8 cellular contexts compared by ENCODE assay signal in genomic region chr22:43152355-43153071, GRCh38. TPM values are rescaled to one million over a fixed set of nuclear protein-coding genes. Genes with fewer than 3 reads are reported as not detected.
A peak's percentile ranks its signal among the peaks of the same experiment; 100 is the strongest.
DNase-seq lines count a peak whose midpoint lies in the region; ATAC-seq and TF ChIP-seq lines count a peak whose summit lies in the region.

No MANE protein-coding gene starts in this region.

- peak overlapping the region; percentile 80 for H3K4me2 ChIP-seq in DOHH2 (ENCODE audit: low read length)

- intact Hi-C loops in activated CD4-positive, alpha-beta memory T cell treated with anti-CD3 and anti-CD28 coated beads for 36 hours (cut with micrococcal nuclease): loop anchor here (5.0 kb wide), 2 partner anchors 35 to 65 kb away; partner anchors contain the start of genes TTLL1 and TTLL12

- H3K4me3 Mint-ChIP-seq in activated CD4-positive, alpha-beta memory T cell treated with anti-CD3 and anti-CD28 coated beads for 36 hours: peak overlapping the region; percentile 64

- CTCF ChIA-PET in activated CD4-positive, alpha-beta memory T cell treated with anti-CD3 and anti-CD28 coated beads for 36 hours (lab: Charles Lee): interaction anchor here (1.0 to 2.5 kb wide), 3 partner anchors 15 to 62 kb away, joined by 3 to 9 read pairs (median 3); no protein-coding TSS in a partner anchor

- POLR2A ChIA-PET in activated CD4-positive, alpha-beta memory T cell treated with anti-CD3 and anti-CD28 coated beads for 36 hours (lab: Charles Lee): interaction anchor here (1.1 to 3.0 kb wide), 3 partner anchors 9 to 35 kb away, joined by 4 to 8 read pairs (median 8); partner anchors contain the start of genes MCAT and TTLL12

- H3F3A ChIP-seq in DOHH2 (ENCODE audit: control insufficient read depth, insufficient read depth): peaks cover 1% of the 10 kb centered on the region

- peaks cover 42% of the 10 kb centered on the region for H3K4me1 ChIP-seq in DOHH2 (ENCODE audit: control insufficient read depth, low read length)
- H3K4me1 ChIP-seq in mononuclear cell (ENCODE audit: insufficient read depth, low read length): peaks cover 72% of the 10 kb centered on the region

- H3K4me1 Mint-ChIP-seq in activated CD4-positive, alpha-beta memory T cell treated with anti-CD3 and anti-CD28 coated beads for 36 hours (ENCODE audit: low read depth): peaks cover 18% of the 10 kb centered on the region

- H3K9me2 ChIP-seq in DOHH2 (replicated peaks; ENCODE audit: control insufficient read depth, low read length): no peaks in the 10 kb centered on the region

- peak overlapping the region; percentile 69 for H3K27ac Mint-ChIP-seq in activated CD4-positive, alpha-beta memory T cell treated with anti-CD3 and anti-CD28 coated beads for 36 hours

- no peak for ATAC-seq in HG03571 (IDR thresholded peaks at IDR 0.05; ENCODE audit: unreplicated experiment)
- ATAC-seq in HG02840 (IDR thresholded peaks at IDR 0.05; ENCODE audit: low FRiP score, unreplicated experiment): no peak

- peaks cover 14% of the 10 kb centered on the region for H3K27me3 ChIP-seq in DOHH2 (ENCODE audit: control insufficient read depth, low read length)
- no peaks in the 10 kb centered on the region for H3K27me3 ChIP-seq in mononuclear cell (ENCODE audit: insufficient read depth, low read length)

- no peaks in the 10 kb centered on the region for H3K79me2 ChIP-seq in DOHH2 (ENCODE audit: control insufficient read depth, low read length)

- H3K9me3 Mint-ChIP-seq in activated CD4-positive, alpha-beta memory T cell treated with anti-CD3 and anti-CD28 coated beads for 36 hours: no peaks in the 10 kb centered on the region

- H3K27ac ChIP-seq in DOHH2 (ENCODE audit: low read depth, low read length): no peak overlapping the region

- H3K27me3 Mint-ChIP-seq in activated CD4-positive, alpha-beta memory T cell treated with anti-CD3 and anti-CD28 coated beads for 36 hours: no peaks in the 10 kb centered on the region

- no peaks in the 10 kb centered on the region for H3K36me3 Mint-ChIP-seq in activated CD4-positive, alpha-beta memory T cell treated with anti-CD3 and anti-CD28 coated beads for 36 hours

- H3K9me3 ChIP-seq in DOHH2 (ENCODE audit: control insufficient read depth, insufficient read depth, low read length) (no peaks in the 10 kb centered on the region), mononuclear cell (ENCODE audit: low read depth, low read length) (no peaks in the 10 kb centered on the region)

- peak overlapping the region; percentile 76 for H3K4me3 ChIP-seq in DOHH2 (ENCODE audit: low read length)
- H3K4me3 ChIP-seq in mononuclear cell (ENCODE audit: low read length): peak overlapping the region; percentile 87

- no peaks in the 10 kb centered on the region for H4K20me1 ChIP-seq in DOHH2 (ENCODE audit: control insufficient read depth, insufficient read depth, low read depth, low read length)

- TF ChIP-seq CTCF in DOHH2 (IDR thresholded peaks at IDR 0.05; ENCODE audit: low read depth, low read length, poor library complexity, severe bottlenecking): no peak

- peak; percentile 8 for DNase-seq in MV-4-11 (lab: John Stamatoyannopoulos, UW)
- DNase-seq in activated CD4-positive, alpha-beta memory T cell treated with anti-CD3 and anti-CD28 coated beads for 36 hours: peak; percentile 76
- DNase-seq in effector CD8-positive, alpha-beta T cell (lab: John Stamatoyannopoulos, UW): peak; percentile 45
- peak; percentile 21 to 22 for DNase-seq in stimulated activated CD8-positive, alpha-beta memory T cell treated with anti-CD3 and anti-CD28 coated beads, Interleukin-4, amount 100 ng/mL, for 4 hours (ENCODE audit: low read depth in 2 of 2, low spot score in 1 of 2)

- H3K36me3 ChIP-seq in DOHH2 (ENCODE audit: control insufficient read depth, low read length): no peaks in the 10 kb centered on the region

RNA-seq across cellular contexts. Expression of gene TSPO, which starts 1.2 kb away (rescaled TPM):
- total RNA-seq in activated CD4-positive, alpha-beta memory T cell treated with anti-CD3 and anti-CD28 coated beads for 36 hours: 100 to 1,000 TPM; 131 to 143 TPM
- 217 TPM for total RNA-seq in mononuclear cell

RNA-seq across cellular contexts. Expression of gene MCAT, which starts 9.3 kb away (rescaled TPM):
- 10 to 100 TPM; 14.3 to 15.3 TPM for total RNA-seq in activated CD4-positive, alpha-beta memory T cell treated with anti-CD3 and anti-CD28 coated beads for 36 hours
- total RNA-seq in mononuclear cell: 5.1 TPM

RNA-seq across cellular contexts. Expression of gene TTLL12, which starts 34.4 kb away (rescaled TPM):
- 10 to 100 TPM; 64.4 to 67.0 TPM for total RNA-seq in activated CD4-positive, alpha-beta memory T cell treated with anti-CD3 and anti-CD28 coated beads for 36 hours
- total RNA-seq in mononuclear cell: 4.3 TPM

RNA-seq across cellular contexts. Expression of gene BIK, which starts 42.0 kb away (rescaled TPM):
- total RNA-seq in activated CD4-positive, alpha-beta memory T cell treated with anti-CD3 and anti-CD28 coated beads for 36 hours: 1 to 10 TPM; 4.1 to 4.5 TPM
- 2.1 TPM for total RNA-seq in mononuclear cell

Comparison
In these comparisons a context has a peak if more than half of its experiments do, and no peak if none do; other contexts are left out.
1. DNase-seq: peak in every context shown above with its lines; median percentile 76 in activated CD4-positive, alpha-beta memory T cell treated with anti-CD3 and anti-CD28 coated beads for 36 hours; 45 in effector CD8-positive, alpha-beta T cell; 22 in stimulated activated CD8-positive, alpha-beta memory T cell treated with anti-CD3 and anti-CD28 coated beads, Interleukin-4, amount 100 ng/mL, for 4 hours; 8 in MV-4-11.
2. RNA of gene TTLL12, which starts 34.4 kb away (total RNA-seq): 64.4 to 67.0 TPM in activated CD4-positive, alpha-beta memory T cell treated with anti-CD3 and anti-CD28 coated beads for 36 hours; 4.3 TPM in mononuclear cell (single experiment); every median in the first group is over 10 times any median in the second.